In genomic region chr2:156405586-156405985, GRCh38 we compare ENCODE assay signal across 1 cellular context.
TF ChIP-seq lines count a peak whose summit lies in the region.

No MANE protein-coding gene starts in this region.

TF ChIP-seq in HCT116, 20 proteins besides CTCF, POLR2A, EP300 and RAD21 (continued from another document):
- TF ChIP-seq, protein P1, sequence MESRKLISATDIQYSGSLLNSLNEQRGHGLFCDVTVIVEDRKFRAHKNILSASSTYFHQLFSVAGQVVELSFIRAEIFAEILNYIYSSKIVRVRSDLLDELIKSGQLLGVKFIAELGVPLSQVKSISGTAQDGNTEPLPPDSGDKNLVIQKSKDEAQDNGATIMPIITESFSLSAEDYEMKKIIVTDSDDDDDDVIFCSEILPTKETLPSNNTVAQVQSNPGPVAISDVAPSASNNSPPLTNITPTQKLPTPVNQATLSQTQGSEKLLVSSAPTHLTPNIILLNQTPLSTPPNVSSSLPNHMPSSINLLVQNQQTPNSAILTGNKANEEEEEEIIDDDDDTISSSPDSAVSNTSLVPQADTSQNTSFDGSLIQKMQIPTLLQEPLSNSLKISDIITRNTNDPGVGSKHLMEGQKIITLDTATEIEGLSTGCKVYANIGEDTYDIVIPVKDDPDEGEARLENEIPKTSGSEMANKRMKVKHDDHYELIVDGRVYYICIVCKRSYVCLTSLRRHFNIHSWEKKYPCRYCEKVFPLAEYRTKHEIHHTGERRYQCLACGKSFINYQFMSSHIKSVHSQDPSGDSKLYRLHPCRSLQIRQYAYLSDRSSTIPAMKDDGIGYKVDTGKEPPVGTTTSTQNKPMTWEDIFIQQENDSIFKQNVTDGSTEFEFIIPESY (IDR thresholded peaks at IDR 0.05; ENCODE audit: extremely low read depth, insufficient replicate concordance, low read length): no peak
- no peak for TF ChIP-seq ZNF274 (IDR thresholded peaks at IDR 0.05; ENCODE audit: low read depth, low read length)
- TF ChIP-seq POLR2AphosphoS5 (IDR thresholded peaks at IDR 0.05; ENCODE audit: low read depth, low read length): no peak
- no peak for TF ChIP-seq SIN3A (IDR thresholded peaks at IDR 0.05; ENCODE audit: low read depth)
- no peak for TF ChIP-seq ZFX (IDR thresholded peaks at IDR 0.05)
- no peak for TF ChIP-seq ELF1 (IDR thresholded peaks at IDR 0.05; ENCODE audit: borderline replicate concordance, low read depth)
- no peak for TF ChIP-seq REST (IDR thresholded peaks at IDR 0.05; ENCODE audit: low read depth)
- TF ChIP-seq ATF3 (IDR thresholded peaks at IDR 0.05): no peak
- TF ChIP-seq MAX (IDR thresholded peaks at IDR 0.05): no peak
- no peak for TF ChIP-seq JUND (IDR thresholded peaks at IDR 0.05)
